23 cellular contexts compared by ENCODE assay signal in the genomic region with DNA sequence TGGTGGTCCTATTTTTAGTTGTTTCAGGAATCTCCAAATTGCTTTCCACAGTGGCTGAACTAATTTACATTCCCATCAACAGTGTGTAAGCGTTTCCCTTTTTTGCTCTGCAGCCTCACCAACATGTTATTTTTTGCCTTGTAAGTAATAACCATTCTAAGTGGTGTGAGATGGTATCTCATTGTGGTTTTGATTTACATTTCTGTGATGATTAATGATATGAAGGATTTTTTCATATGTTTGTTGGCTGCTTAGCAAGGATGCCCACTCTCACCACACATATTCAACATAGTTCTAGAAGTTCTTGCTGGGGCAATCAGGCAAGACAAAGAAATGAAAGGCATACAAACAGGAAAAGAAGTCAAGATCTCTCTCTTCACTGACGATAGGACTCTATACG.
"Had no signal": no experiment of that assay in that cellular context is flagged by ENCODE, and none has a peak within 500 bp of the region (broad histone marks: within the 10 kb centered on the region; RNA-seq: fewer than 3 reads in every experiment).

No MANE protein-coding gene starts in this region.

- H3K36me3 ChIP-seq: MG63, SJSA1 had no signal

- H3K27ac ChIP-seq: SJSA1 had no signal

- H3K4me3 ChIP-seq: MG63, SJSA1 had no signal

- H3K27me3 ChIP-seq: MG63, SJSA1 had no signal

- H3K4me2 ChIP-seq: SK-N-SH had no signal

- DNase-seq: activated CD4-positive, alpha-beta T cell treated with anti-CD3 and anti-CD28 coated beads, Interleukin-2, amount 10 ng/mL, durations not matched to agents 24 days and 14 days; activated CD4-positive, alpha-beta T cell treated with anti-CD3 and anti-CD28 coated beads, Interleukin-2, amount 50 U/mL, for 4 hours; activated CD8-positive, alpha-beta T cell treated with anti-CD3 and anti-CD28 coated beads for 36 hours; activated naive CD4-positive, alpha-beta T cell treated with anti-CD3 and anti-CD28 coated beads, Interleukin-2, amount 10 ng/mL, durations not matched to agents 7 days and 5 days; activated naive CD8-positive, alpha-beta T cell treated with anti-CD3 and anti-CD28 coated beads, Interleukin-2, amount 50 U/mL, for 24 hours; activated T-cell treated with anti-CD3 and anti-CD28 coated beads, Interleukin-2, amount 50 U/mL, for 24 hours; amniotic stem cell; aorta; central memory CD4-positive, alpha-beta T cell; MG63; NCI-H1048; NCI-H1105 treated with DMSO at 0.1 percent for 48 hours; NCI-H1436; NCI-H1694; NCI-H1930; NCI-H345; NCI-H524 treated with DMSO at 0.1 percent for 48 hours; RPMI8226; SHP77 treated with DMSO at 0.1 percent for 48 hours; SK-N-SH had no signal

- H3K4me1 ChIP-seq: SJSA1 had no signal

- H3K9ac ChIP-seq: SK-N-SH had no signal

- FAIRE-seq: TTC549 had no signal

- ATAC-seq: activated CD8-positive, alpha-beta T cell treated with anti-CD3 and anti-CD28 coated beads for 36 hours; activated naive CD8-positive, alpha-beta T cell treated with anti-CD3 and anti-CD28 coated beads, Interleukin-2, amount 50 U/mL, for 24 hours; Panc1 had no signal

- H3K9me3 ChIP-seq: MG63, SJSA1, SK-N-SH had no signal
